ENCODE assay signal across 13 cellular contexts in the genomic region with DNA sequence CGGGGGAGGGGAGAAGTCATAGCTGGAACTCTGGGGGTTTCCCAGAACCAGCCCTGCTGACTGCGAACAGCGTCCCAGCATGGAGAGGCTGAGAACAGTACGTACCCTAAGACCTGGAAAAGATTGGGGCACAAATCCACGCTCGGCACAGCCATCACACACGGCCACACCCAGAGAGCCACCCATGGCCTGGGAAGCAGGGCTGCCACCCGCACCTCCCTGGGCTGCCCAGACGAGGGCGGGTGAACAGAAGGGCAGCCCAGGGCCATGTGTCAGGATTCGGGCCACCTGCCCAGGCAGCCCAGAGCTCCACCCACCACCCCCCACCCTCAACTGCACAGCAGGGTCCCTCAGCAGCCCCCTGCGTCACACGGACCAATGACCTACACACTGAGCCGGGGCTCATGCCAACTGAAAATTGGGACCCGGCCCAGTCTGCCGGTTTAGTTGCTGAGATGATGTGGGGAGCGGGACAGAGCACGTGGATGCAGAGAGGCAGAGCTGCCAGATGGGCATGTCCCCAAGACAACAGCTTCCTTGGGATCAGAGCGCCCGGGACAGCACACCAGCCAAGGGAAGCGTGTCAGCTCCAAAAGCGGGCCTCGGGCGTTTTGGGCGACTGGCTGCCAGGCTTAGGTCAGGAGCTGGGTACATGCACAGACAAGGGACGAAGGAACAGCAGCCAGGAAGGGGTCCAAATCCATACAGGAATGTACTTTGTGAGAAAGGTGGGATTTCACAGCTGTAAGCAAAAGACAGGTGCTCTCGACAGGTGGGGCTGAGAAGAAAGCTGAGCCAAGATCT. TPM values are rescaled to one million over a fixed set of nuclear protein-coding genes. Genes with fewer than 3 reads are reported as not detected.
DNase-seq lines count a peak whose midpoint lies in the region; ATAC-seq and TF ChIP-seq lines count a peak whose summit lies in the region.
"Had no signal": no experiment of that assay in that cellular context is flagged by ENCODE, and none has a peak within 500 bp of the region (broad histone marks: within the 10 kb centered on the region; RNA-seq: fewer than 3 reads in every experiment).

No MANE protein-coding gene starts in this region.

- H3K27ac Mint-ChIP-seq in Caco-2 (ENCODE audit: unreplicated experiment): peak overlapping the region; percentile 36
- H3K27ac Mint-ChIP-seq in WTC11: 0 out of 2 replicates have a peak overlapping the region, but pooled peaks have one; percentile 60

- H3K4me3 ChIP-seq in Caco-2 (ENCODE audit: low read depth, low read length): no peak overlapping the region
- H3K4me3 ChIP-seq: cardiac muscle cell, hepatocyte, thyroid gland had no signal

- H3K36me3 ChIP-seq in Caco-2 (ENCODE audit: control insufficient read depth, insufficient read depth, low read length): peaks cover 2% of the 10 kb centered on the region

- H3K27me3 ChIP-seq in Caco-2 (replicated peaks; ENCODE audit: control insufficient read depth, insufficient read depth, low read length): no peaks in the 10 kb centered on the region
- H3K27me3 ChIP-seq: cardiac muscle cell, hepatocyte, thyroid gland had no signal

- H3K9me3 ChIP-seq in Caco-2: no peaks in the 10 kb centered on the region
- H3K9me3 ChIP-seq: thyroid gland had no signal

- intact Hi-C loops in Caco-2 (cut with micrococcal nuclease; ENCODE audit: unreplicated experiment): no loop called here

- no peak for TF ChIP-seq CTCF in Caco-2 (IDR thresholded peaks at IDR 0.05; ENCODE audit: insufficient read depth in 1 of 2, low read depth in 1 of 2, low read length in 1 of 2, severe bottlenecking in 1 of 2, unreplicated experiment in 1 of 2)
- TF ChIP-seq CTCF in WTC11 (IDR thresholded peaks at IDR 0.05): no peak

- no peaks in the 10 kb centered on the region for H3K9me3 Mint-ChIP-seq in Caco-2 (ENCODE audit: unreplicated experiment)
- H3K9me3 Mint-ChIP-seq in WTC11: no peaks in the 10 kb centered on the region

- H3K4me1 Mint-ChIP-seq in Caco-2 (ENCODE audit: low read depth, unreplicated experiment): no peaks in the 10 kb centered on the region
- 0 out of 2 replicates have a peak, but pooled peaks cover 3% of the 10 kb centered on the region for H3K4me1 Mint-ChIP-seq in WTC11

- peak; percentile 14 for ATAC-seq in WTC11

- H3K4me3 Mint-ChIP-seq in Caco-2 (ENCODE audit: unreplicated experiment) (no peak overlapping the region), WTC11 (no peak overlapping the region)

- peaks cover 73% of the 10 kb centered on the region for H3K36me3 Mint-ChIP-seq in Caco-2 (ENCODE audit: insufficient read depth, unreplicated experiment)
- peaks cover 13% of the 10 kb centered on the region for H3K36me3 Mint-ChIP-seq in WTC11

- no peaks in the 10 kb centered on the region for H3K4me1 ChIP-seq in Caco-2

- POLR2A ChIA-PET in Caco-2 (lab: Charles Lee) (no interaction called here), WTC11 (lab: Charles Lee) (interaction anchor here (0.6 kb wide), 2 partner anchors 65 to 1144 kb away, joined by 3 to 6 read pairs; no protein-coding TSS in a partner anchor)

- no TSS peak for BruUV-seq in Caco-2 (replicated peaks; lab: Mats Ljungman, UMichigan)

- DNase-seq in Caco-2 (no peak), WTC11 (ENCODE audit: low spot score) (no peak), globus pallidus (ENCODE audit: low spot score) (peak; percentile 81), occipital lobe (lab: John Stamatoyannopoulos, UW) (peak; percentile 79), HK-2 (ENCODE audit: unreplicated experiment) (no peak), AG08395 (ENCODE audit: low spot score) (no peak), dermis blood vessel endothelial cell (no peak), T-helper 1 cell (no peak)
- DNase-seq: GDM1, T-helper 9 cell, thyroid gland had no signal

- CTCF ChIA-PET in Caco-2 (lab: Charles Lee) (no interaction called here), WTC11 (lab: Charles Lee) (interaction anchor here (0.8 to 1.7 kb wide), 5 partner anchors 12 to 46 kb away, joined by 3 to 5 read pairs (median 3); partner anchors contain the start of gene HDGFL2)

- H3K27me3 Mint-ChIP-seq in Caco-2 (ENCODE audit: insufficient read depth, unreplicated experiment) (no peaks in the 10 kb centered on the region), WTC11 (ENCODE audit: low read depth) (no peaks in the 10 kb centered on the region)

TF ChIP-seq in WTC11, 78 proteins besides CTCF, POLR2A, EP300 and RAD21 (continues in another document):
- TF ChIP-seq MXD4 (CRISPR knock-in tag; IDR thresholded peaks at IDR 0.05; ENCODE audit: borderline replicate concordance): no peak
- TF ChIP-seq TP53 (CRISPR knock-in tag; IDR thresholded peaks at IDR 0.05): no peak
- no peak for TF ChIP-seq TCF7 (CRISPR knock-in tag; IDR thresholded peaks at IDR 0.05; ENCODE audit: low read depth)
- no peak for TF ChIP-seq JAZF1 (CRISPR knock-in tag; IDR thresholded peaks at IDR 0.05)
- no peak for TF ChIP-seq NR3C1 (CRISPR knock-in tag; conservative IDR thresholded peaks at IDR 0.05; ENCODE audit: low read depth)
- TF ChIP-seq IRF1 (CRISPR knock-in tag; IDR thresholded peaks at IDR 0.05): no peak
- TF ChIP-seq IRF2 (CRISPR knock-in tag; IDR thresholded peaks at IDR 0.05; ENCODE audit: borderline replicate concordance, low read depth): no peak
- no peak for TF ChIP-seq ESRRA (CRISPR knock-in tag; IDR thresholded peaks at IDR 0.05; ENCODE audit: borderline replicate concordance)
- TF ChIP-seq PRRX2 (CRISPR knock-in tag; IDR thresholded peaks at IDR 0.05): no peak
- TF ChIP-seq, protein P1, sequence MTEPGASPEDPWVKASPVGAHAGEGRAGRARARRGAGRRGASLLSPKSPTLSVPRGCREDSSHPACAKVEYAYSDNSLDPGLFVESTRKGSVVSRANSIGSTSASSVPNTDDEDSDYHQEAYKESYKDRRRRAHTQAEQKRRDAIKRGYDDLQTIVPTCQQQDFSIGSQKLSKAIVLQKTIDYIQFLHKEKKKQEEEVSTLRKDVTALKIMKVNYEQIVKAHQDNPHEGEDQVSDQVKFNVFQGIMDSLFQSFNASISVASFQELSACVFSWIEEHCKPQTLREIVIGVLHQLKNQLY (CRISPR knock-in tag; IDR thresholded peaks at IDR 0.05): no peak
- TF ChIP-seq, protein P2, sequence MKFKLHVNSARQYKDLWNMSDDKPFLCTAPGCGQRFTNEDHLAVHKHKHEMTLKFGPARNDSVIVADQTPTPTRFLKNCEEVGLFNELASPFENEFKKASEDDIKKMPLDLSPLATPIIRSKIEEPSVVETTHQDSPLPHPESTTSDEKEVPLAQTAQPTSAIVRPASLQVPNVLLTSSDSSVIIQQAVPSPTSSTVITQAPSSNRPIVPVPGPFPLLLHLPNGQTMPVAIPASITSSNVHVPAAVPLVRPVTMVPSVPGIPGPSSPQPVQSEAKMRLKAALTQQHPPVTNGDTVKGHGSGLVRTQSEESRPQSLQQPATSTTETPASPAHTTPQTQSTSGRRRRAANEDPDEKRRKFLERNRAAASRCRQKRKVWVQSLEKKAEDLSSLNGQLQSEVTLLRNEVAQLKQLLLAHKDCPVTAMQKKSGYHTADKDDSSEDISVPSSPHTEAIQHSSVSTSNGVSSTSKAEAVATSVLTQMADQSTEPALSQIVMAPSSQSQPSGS (CRISPR knock-in tag; IDR thresholded peaks at IDR 0.05; ENCODE audit: borderline replicate concordance, low read depth): no peak
- no peak for TF ChIP-seq AFF4 (CRISPR knock-in tag; IDR thresholded peaks at IDR 0.05; ENCODE audit: borderline replicate concordance)
- no peak for TF ChIP-seq EMX1 (CRISPR knock-in tag; IDR thresholded peaks at IDR 0.05)
- no peak for TF ChIP-seq CREM (CRISPR knock-in tag; IDR thresholded peaks at IDR 0.05)

RNA-seq across cellular contexts. Expression of gene UBXN6, which starts 8.4 kb away (rescaled TPM):
- total RNA-seq in Caco-2 (2022): 42.1 and 42.9 TPM in 2 replicates
- 34.8 to 39.8 TPM (median 38.8 TPM) in 3 replicates for total RNA-seq in WTC11 (2021)
- 54.7 TPM for total RNA-seq in occipital lobe
- total RNA-seq in dermis blood vessel endothelial cell: 80.7 and 96.5 TPM in 2 replicates

RNA-seq across cellular contexts. Expression of gene HDGFL2, which starts 22.9 kb away (rescaled TPM):
- total RNA-seq in Caco-2 (2022): 65.7 and 70.8 TPM in 2 replicates
- total RNA-seq in WTC11 (2021): 111 to 116 TPM (median 115 TPM) in 3 replicates
- total RNA-seq in occipital lobe: 32.8 TPM
- 49.7 and 65.1 TPM in 2 replicates for total RNA-seq in dermis blood vessel endothelial cell

RNA-seq across cellular contexts. Expression of gene CHAF1A, which starts 46.8 kb away (rescaled TPM):
- 53.9 and 63.1 TPM in 2 replicates for total RNA-seq in Caco-2 (2022)
- 126 to 161 TPM (median 137 TPM) in 3 replicates for total RNA-seq in WTC11 (2021)
- total RNA-seq in occipital lobe: 6.2 TPM
- 8.7 and 19.5 TPM in 2 replicates for total RNA-seq in dermis blood vessel endothelial cell

RNA-seq across cellular contexts. Expression of gene SH3GL1, which starts 48.9 kb away (rescaled TPM):
- total RNA-seq in Caco-2 (2022) (91.3 and 91.5 TPM in 2 replicates), WTC11 (2021) (89.4 to 109 TPM (median 89.7 TPM) in 3 replicates), occipital lobe (15.3 TPM), dermis blood vessel endothelial cell (38.6 and 102 TPM in 2 replicates)

Comparison
In these comparisons a context has a peak if more than half of its experiments do, and no peak if none do; other contexts are left out.
1. DNase-seq: peak in globus pallidus (single experiment) and occipital lobe (single experiment); none in Caco-2 (0 of 2), WTC11 (single experiment), HK-2 (single experiment), AG08395 (single experiment), dermis blood vessel endothelial cell (single experiment) and T-helper 1 cell (0 of 5).